Comparison of ENCODE assay signal across 9 cellular contexts in the genomic region with DNA sequence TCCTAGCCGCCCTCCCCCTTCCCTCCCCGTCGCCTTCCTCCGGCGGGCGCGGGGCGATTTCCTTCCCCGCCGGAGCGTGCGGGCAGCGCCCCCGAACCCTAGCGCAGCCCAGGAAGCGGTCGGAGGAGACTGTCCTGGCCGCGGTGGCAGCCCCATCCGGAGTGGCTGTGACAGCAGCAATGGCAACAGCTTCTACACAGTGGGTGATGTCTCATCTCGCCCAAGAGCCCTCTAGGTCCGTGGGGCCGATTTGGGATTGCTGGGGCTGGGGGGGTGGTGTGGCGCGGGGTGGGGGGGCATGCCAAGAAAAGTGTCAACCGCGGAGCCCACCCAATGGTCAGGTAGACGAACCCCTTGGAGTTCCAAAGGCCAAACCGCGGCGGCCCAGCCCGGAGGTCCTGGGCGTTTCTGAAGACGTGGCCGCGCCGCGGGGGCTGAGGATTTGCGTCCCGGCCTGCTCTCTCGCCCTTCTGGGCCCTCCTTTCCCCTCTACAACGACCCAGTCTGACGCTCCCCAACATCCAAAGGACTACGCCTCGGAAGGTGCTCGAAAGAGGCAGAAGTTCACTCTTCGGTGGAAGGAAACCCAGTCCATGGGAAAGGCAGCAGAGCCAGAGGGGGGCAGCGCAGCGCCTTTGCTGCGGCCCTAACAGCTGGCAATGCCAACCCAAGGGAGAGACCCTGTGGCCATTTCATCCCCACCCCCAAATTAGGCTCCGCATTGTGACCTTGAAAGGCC. TPM values are rescaled to one million over a fixed set of nuclear protein-coding genes. Genes with fewer than 3 reads are reported as not detected.
DNase-seq lines count a peak whose midpoint lies in the region; ATAC-seq and TF ChIP-seq lines count a peak whose summit lies in the region.
"Had no signal": no experiment of that assay in that cellular context is flagged by ENCODE, and none has a peak within 500 bp of the region (broad histone marks: within the 10 kb centered on the region; RNA-seq: fewer than 3 reads in every experiment).

No MANE protein-coding gene starts in this region.

- TF ChIP-seq EP300 in transverse colon (IDR thresholded peaks at IDR 0.05; ENCODE audit: low read depth), result no peak

- TF ChIP-seq POLR2A in transverse colon (IDR thresholded peaks at IDR 0.05), result no peak

- no peaks in the 10 kb centered on the region for H3K9me3 Mint-ChIP-seq in brain

- H3K4me3 ChIP-seq in left lung, result peak overlapping the region in 1 of 2 donors; percentile 34
- peak overlapping the region; percentile 23 to 71 (median 36) for H3K4me3 ChIP-seq in transverse colon

- H3K36me3 Mint-ChIP-seq in brain, result no peaks in the 10 kb centered on the region

- intact Hi-C loops in left lung (cut with DNase I), result no loop called here
- intact Hi-C loops in transverse colon (cut with DNase I; ENCODE audit: low total_unique reads), result no loop called here

- TF ChIP-seq CTCF in brain (conservative IDR thresholded peaks at IDR 0.05), result peak in 1 of 2 experiments; percentile 14
- TF ChIP-seq CTCF in left lung (IDR thresholded peaks at IDR 0.05), result no peak
- no peak for TF ChIP-seq CTCF in transverse colon (IDR thresholded peaks at IDR 0.05)

- H3K4me1 ChIP-seq in left lung (peaks cover 0 to 17% of the 10 kb centered on the region in 2 donors), transverse colon (peaks cover 0 to 21% (median 12%) of the 10 kb centered on the region in 4 donors)

- H3K27me3 ChIP-seq in left lung (peaks cover 89 to 100% of the 10 kb centered on the region in 2 donors), transverse colon (peaks cover 98% of the 10 kb centered on the region)

- H3K9me3 ChIP-seq in left lung (no peaks in the 10 kb centered on the region), transverse colon (no peaks in the 10 kb centered on the region)

- peaks cover 23% of the 10 kb centered on the region for H3K4me1 Mint-ChIP-seq in brain

- peak overlapping the region; percentile 76 to 87 (median 81) for H3K4me3 Mint-ChIP-seq in brain

- WGBS in transverse colon (ENCODE audit: low coverage in 1 of 2), 2 donors, result 16% methylated on average over 44 of the region's 51 CpGs; no CpG with 5 or more reads in 1 of the 2 donors

- DNase-seq in NCI-H82 (lab: John Stamatoyannopoulos, UW) (peak; percentile 28), NCI-H82 treated with DMSO at 0.1 percent for 48 hours (lab: John Stamatoyannopoulos, UW; ENCODE audit: unreplicated experiment) (no peak), left lung (peak in 1 of 2 donors; percentile 65), transverse colon (no peak), mucosa of gallbladder (ENCODE audit: low spot score) (no peak)

- H3K27ac Mint-ChIP-seq in brain, result peak overlapping the region in 1 of 5 experiments; percentile 66

- peaks cover 96% of the 10 kb centered on the region for H3K27me3 Mint-ChIP-seq in brain

- H3K36me3 ChIP-seq in left lung, result no peaks in the 10 kb centered on the region
- H3K36me3 ChIP-seq in transverse colon, result no peaks in the 10 kb centered on the region

- in situ Hi-C loops in transverse colon (cut with MboI; ENCODE audit: low pct_ligation_motif_present in 1 of 4, low pct_unique_long_range_greater_than_20kb in 1 of 4, low sequenced_read_pairs in 3 of 4), result no loop called here

- ATAC-seq in left lung (peak; percentile 23), HG02763 (IDR thresholded peaks at IDR 0.05; ENCODE audit: unreplicated experiment) (no peak), HG03045 (IDR thresholded peaks at IDR 0.05; ENCODE audit: unreplicated experiment) (no peak)

- H3K27ac ChIP-seq in left lung, result no peak overlapping the region
- peak overlapping the region in 2 of 4 donors; percentile 45 to 46 for H3K27ac ChIP-seq in transverse colon

RNA-seq across cellular contexts. Expression of a gene that starts 0.6 kb away (rescaled TPM):
- 0.19 TPM for polyA plus RNA-seq in brain (ENCODE audit: insufficient read depth, low read depth, low replicate concordance)
- total RNA-seq in left lung (under 1 TPM in 1 of 2 donors, not detected in 1; 0.47 TPM), transverse colon (under 1 TPM in 2 of 4 donors, not detected in 2; 0.41 to 0.64 TPM), mucosa of gallbladder (5.4 TPM)

RNA-seq across cellular contexts. Expression of a gene that starts 27.2 kb away (rescaled TPM):
- polyA plus RNA-seq in brain (ENCODE audit: insufficient read depth, low read depth, low replicate concordance), result not detected
- total RNA-seq in left lung (not detected), transverse colon (not detected), mucosa of gallbladder (not detected)
- total RNA-seq: pulmonary artery endothelial cell had no signal
